In the genomic region with DNA sequence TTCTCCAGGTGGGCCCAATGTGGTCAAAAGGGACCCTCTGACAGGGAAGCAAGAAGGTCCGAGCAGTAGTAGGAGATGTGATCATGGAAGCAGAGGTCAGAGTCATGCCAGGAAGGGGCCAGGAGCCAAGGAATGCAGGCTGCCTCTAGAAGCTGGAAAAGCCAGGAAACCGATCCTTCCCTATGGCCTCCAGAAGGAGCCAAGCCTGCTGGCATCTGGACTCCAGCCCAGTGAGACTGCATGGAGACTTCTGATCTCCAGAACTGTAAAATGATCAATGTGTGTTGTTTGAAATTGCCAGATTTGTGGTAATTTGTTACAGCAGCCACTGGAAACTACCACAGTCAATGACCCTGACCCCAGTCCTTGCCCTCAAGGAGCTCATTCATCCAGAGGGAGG, we compare ENCODE assay signal across 21 cellular contexts. TPM values are rescaled to one million over a fixed set of nuclear protein-coding genes. Genes with fewer than 3 reads are reported as not detected.
A peak's percentile ranks its signal among the peaks of the same experiment; 100 is the strongest.
DNase-seq lines count a peak whose midpoint lies in the region; ATAC-seq lines count a peak whose summit lies in the region.
"Had no signal": no experiment of that assay in that cellular context is flagged by ENCODE, and none has a peak within 500 bp of the region (broad histone marks: within the 10 kb centered on the region; RNA-seq: fewer than 3 reads in every experiment).

No MANE protein-coding gene starts in this region.

- H3K27me3 ChIP-seq in esophagus (ENCODE audit: control insufficient read depth in 1 of 2, insufficient read depth in 2 of 2, low read length in 2 of 2) (no peaks in the 10 kb centered on the region), trophoblast cell (ENCODE audit: insufficient read depth, low read length) (no peaks in the 10 kb centered on the region), right cardiac atrium (ENCODE audit: control insufficient read depth, insufficient read depth) (no peaks in the 10 kb centered on the region)
- H3K27me3 ChIP-seq: BE2C had no signal

- no peaks in the 10 kb centered on the region for H3K27me3 Mint-ChIP-seq in activated naive CD4-positive, alpha-beta T cell treated with anti-CD3 and anti-CD28 coated beads, Interleukin-2, amount 50 U/mL, for 24 hours
- peaks cover 29% of the 10 kb centered on the region for H3K27me3 Mint-ChIP-seq in activated naive CD4-positive, alpha-beta T cell treated with anti-CD3 and anti-CD28 coated beads, Interleukin-2, amount 10 ng/mL, durations not matched to agents 7 days and 5 days

- peak overlapping the region; percentile 12 for H2BK120ac ChIP-seq in trophoblast cell (ENCODE audit: insufficient read depth, low read length, poor library complexity)

- intact Hi-C loops in right cardiac atrium (cut with DNase I), result no loop called here

- H3K4me1 ChIP-seq in esophagus (ENCODE audit: control insufficient read depth in 2 of 2, insufficient read depth in 2 of 2, low read length in 1 of 2), result peaks cover 0 to 10% of the 10 kb centered on the region in 2 donors
- peaks cover 35 to 37% of the 10 kb centered on the region in 2 experiments for H3K4me1 ChIP-seq in trophoblast cell (ENCODE audit: control insufficient read depth in 1 of 2, insufficient read depth in 2 of 2, low read length in 2 of 2)
- peaks cover 2% of the 10 kb centered on the region for H3K4me1 ChIP-seq in right cardiac atrium (ENCODE audit: control insufficient read depth, insufficient read depth, low read length)
- H3K4me1 ChIP-seq: BE2C, HAP-1 had no signal

- no peaks in the 10 kb centered on the region for H3K9me3 ChIP-seq in esophagus (ENCODE audit: control insufficient read depth in 2 of 2, insufficient read depth in 1 of 2, low read depth in 1 of 2, low read length in 1 of 2)
- no peaks in the 10 kb centered on the region for H3K9me3 ChIP-seq in trophoblast cell (ENCODE audit: insufficient read depth, low read depth, low read length)
- no peaks in the 10 kb centered on the region for H3K9me3 ChIP-seq in right cardiac atrium (ENCODE audit: control insufficient read depth, low read length)
- H3K9me3 ChIP-seq: BE2C, HAP-1 had no signal

- H3K9me3 Mint-ChIP-seq in activated naive CD4-positive, alpha-beta T cell treated with anti-CD3 and anti-CD28 coated beads, Interleukin-2, amount 50 U/mL, for 24 hours, result no peaks in the 10 kb centered on the region
- no peaks in the 10 kb centered on the region for H3K9me3 Mint-ChIP-seq in activated naive CD4-positive, alpha-beta T cell treated with anti-CD3 and anti-CD28 coated beads, Interleukin-2, amount 10 ng/mL, durations not matched to agents 7 days and 5 days
- H3K9me3 Mint-ChIP-seq: CD4-positive, CD25-positive, alpha-beta regulatory T cell; IgD-negative memory B cell had no signal

- no peak overlapping the region for H3K4ac ChIP-seq in trophoblast cell (ENCODE audit: low read depth, low read length)

- H2BK12ac ChIP-seq in trophoblast cell (ENCODE audit: low read length), result peak overlapping the region; percentile 16

- H3K36me3 ChIP-seq in esophagus (ENCODE audit: control insufficient read depth in 2 of 2, insufficient read depth in 2 of 2, low read length in 1 of 2) (no peaks in the 10 kb centered on the region), trophoblast cell (ENCODE audit: control insufficient read depth in 1 of 2, insufficient read depth in 2 of 2, low read length in 2 of 2) (no peaks in the 10 kb centered on the region)
- H3K36me3 ChIP-seq: BE2C, HAP-1 had no signal

- peak overlapping the region; percentile 8 for H2BK5ac ChIP-seq in trophoblast cell (ENCODE audit: low read depth, low read length, poor library complexity)

- no peaks in the 10 kb centered on the region for H3K36me3 Mint-ChIP-seq in activated naive CD4-positive, alpha-beta T cell treated with anti-CD3 and anti-CD28 coated beads, Interleukin-2, amount 50 U/mL, for 24 hours
- H3K36me3 Mint-ChIP-seq in activated naive CD4-positive, alpha-beta T cell treated with anti-CD3 and anti-CD28 coated beads, Interleukin-2, amount 10 ng/mL, durations not matched to agents 7 days and 5 days, result no peaks in the 10 kb centered on the region
- H3K36me3 Mint-ChIP-seq: CD4-positive, CD25-positive, alpha-beta regulatory T cell; IgD-negative memory B cell had no signal

- no peak overlapping the region for H3K23ac ChIP-seq in trophoblast cell (ENCODE audit: low read length)

- H4K8ac ChIP-seq in trophoblast cell (ENCODE audit: low read depth, low read length), result no peak overlapping the region

- CTCF ChIA-PET in activated naive CD4-positive, alpha-beta T cell treated with anti-CD3 and anti-CD28 coated beads, Interleukin-2, amount 10 ng/mL, durations not matched to agents 7 days and 5 days (lab: Charles Lee), result interaction anchor here (0.7 kb wide), 1 partner anchor 13 kb away, joined by 3 read pairs; no protein-coding TSS in a partner anchor

- H3K27ac Mint-ChIP-seq in activated naive CD4-positive, alpha-beta T cell treated with anti-CD3 and anti-CD28 coated beads, Interleukin-2, amount 50 U/mL, for 24 hours, result peak overlapping the region; percentile 77
- no peak overlapping the region for H3K27ac Mint-ChIP-seq in activated naive CD4-positive, alpha-beta T cell treated with anti-CD3 and anti-CD28 coated beads, Interleukin-2, amount 10 ng/mL, durations not matched to agents 7 days and 5 days
- H3K27ac Mint-ChIP-seq: CD4-positive, CD25-positive, alpha-beta regulatory T cell; IgD-negative memory B cell had no signal

- no peak overlapping the region for H3K9ac ChIP-seq in trophoblast cell (ENCODE audit: low read length)
- H3K9ac ChIP-seq: GM23248 had no signal

- no peak overlapping the region for H4K12ac ChIP-seq in trophoblast cell (ENCODE audit: low read depth, low read length)

- DNase-seq in activated naive CD4-positive, alpha-beta T cell treated with anti-CD3 and anti-CD28 coated beads, Interleukin-2, amount 10 ng/mL, durations not matched to agents 7 days and 5 days, result no peak
- DNase-seq in trophoblast cell (no peak), right cardiac atrium (no peak), ACHN (no peak), D341Med (ENCODE audit: low spot score) (no peak)
- DNase-seq: BE2C; CD4-positive, CD25-positive, alpha-beta regulatory T cell; COR-L47; DMS53; GM23248; Kasumi-1; NCI-H1092 treated with DMSO at 0.1 percent for 48 hours; NCI-H2081 treated with DMSO at 0.1 percent for 48 hours; NCI-H510A treated with DMSO at 0.1 percent for 48 hours; NCI-H774; SHP77 had no signal

- H3K4me2 ChIP-seq in trophoblast cell (ENCODE audit: low read length), result no peak overlapping the region

- peak overlapping the region; percentile 64 for H4K91ac ChIP-seq in trophoblast cell (ENCODE audit: low read depth, low read length)

- H3K18ac ChIP-seq in trophoblast cell (ENCODE audit: low read length), result peak overlapping the region; percentile 42

- in situ Hi-C loops in ACHN (cut with HindIII; ENCODE audit: low pct_ligation_motif_present, low pct_unique_long_range_greater_than_20kb, low sequenced_read_pairs), result no loop called here

- H2AFZ ChIP-seq in trophoblast cell (ENCODE audit: insufficient read depth, low read length, poor library complexity), result no peak overlapping the region
- H2AFZ ChIP-seq: GM23248 had no signal

- H3K27ac ChIP-seq in esophagus (ENCODE audit: low read depth in 2 of 2, low read length in 1 of 2), result peak overlapping the region; percentile 57 to 89
- H3K27ac ChIP-seq in trophoblast cell (ENCODE audit: low read depth, low read length), result peak overlapping the region; percentile 74
- H3K27ac ChIP-seq in right cardiac atrium (ENCODE audit: low read length), result no peak overlapping the region
- H3K27ac ChIP-seq: GM23248 had no signal

- H2AK5ac ChIP-seq in trophoblast cell (ENCODE audit: low read length), result peak overlapping the region; percentile 66

- H3K79me1 ChIP-seq in trophoblast cell (ENCODE audit: low read length), result peaks cover 27% of the 10 kb centered on the region

- H3K4me3 Mint-ChIP-seq in activated naive CD4-positive, alpha-beta T cell treated with anti-CD3 and anti-CD28 coated beads, Interleukin-2, amount 50 U/mL, for 24 hours, result no peak overlapping the region
- no peak overlapping the region for H3K4me3 Mint-ChIP-seq in activated naive CD4-positive, alpha-beta T cell treated with anti-CD3 and anti-CD28 coated beads, Interleukin-2, amount 10 ng/mL, durations not matched to agents 7 days and 5 days
- H3K4me3 Mint-ChIP-seq: CD4-positive, CD25-positive, alpha-beta regulatory T cell; IgD-negative memory B cell had no signal

- H3K4me1 Mint-ChIP-seq in activated naive CD4-positive, alpha-beta T cell treated with anti-CD3 and anti-CD28 coated beads, Interleukin-2, amount 50 U/mL, for 24 hours, result peaks cover 4% of the 10 kb centered on the region
- peaks cover 9% of the 10 kb centered on the region for H3K4me1 Mint-ChIP-seq in activated naive CD4-positive, alpha-beta T cell treated with anti-CD3 and anti-CD28 coated beads, Interleukin-2, amount 10 ng/mL, durations not matched to agents 7 days and 5 days

- ATAC-seq in HG02852 (IDR thresholded peaks at IDR 0.05; ENCODE audit: unreplicated experiment) (no peak), right cardiac atrium (no peak)

- H3K14ac ChIP-seq in trophoblast cell (ENCODE audit: low read length), result peak overlapping the region; percentile 3

- H3K4me3 ChIP-seq in esophagus (ENCODE audit: low read depth in 1 of 2, low read length in 2 of 2), result no peak overlapping the region
- no peak overlapping the region for H3K4me3 ChIP-seq in trophoblast cell (ENCODE audit: low read depth, low read length)
- H3K4me3 ChIP-seq in right cardiac atrium (ENCODE audit: low read length), result no peak overlapping the region
- H3K4me3 ChIP-seq: GM23248, HAP-1 had no signal

- peaks cover 8% of the 10 kb centered on the region for H3K79me2 ChIP-seq in trophoblast cell (ENCODE audit: control insufficient read depth, insufficient read depth, low read length, poor library complexity)

- WGBS in esophagus, 2 donors, result 47 to 52% methylated on average over 2 of the region's 2 CpGs
- no CpG with 5 or more reads among the region's 2 CpGs for WGBS in trophoblast cell (ENCODE audit: extremely low coverage, insufficient coverage, insufficient read length)
- 91% methylated on average over 2 of the region's 2 CpGs for WGBS in right cardiac atrium

RNA-seq across cellular contexts. Expression of a gene that starts 56.8 kb away (rescaled TPM):
- polyA plus RNA-seq in esophagus (under 1 TPM; 0.02 to 0.05 TPM), right cardiac atrium (0.02 TPM)
- 0.05 and 0.07 TPM in 2 replicates for polyA plus RNA-seq in trophoblast cell (2013)
- not detected for total RNA-seq in right cardiac atrium
- total RNA-seq: CD4-positive, CD25-positive, alpha-beta regulatory T cell; GM23248 had no signal
- polyA plus RNA-seq: CD4-positive, CD25-positive, alpha-beta regulatory T cell; GM23248; IgD-negative memory B cell had no signal
